Comparison of ENCODE assay signal across 20 cellular contexts in the genomic region with DNA sequence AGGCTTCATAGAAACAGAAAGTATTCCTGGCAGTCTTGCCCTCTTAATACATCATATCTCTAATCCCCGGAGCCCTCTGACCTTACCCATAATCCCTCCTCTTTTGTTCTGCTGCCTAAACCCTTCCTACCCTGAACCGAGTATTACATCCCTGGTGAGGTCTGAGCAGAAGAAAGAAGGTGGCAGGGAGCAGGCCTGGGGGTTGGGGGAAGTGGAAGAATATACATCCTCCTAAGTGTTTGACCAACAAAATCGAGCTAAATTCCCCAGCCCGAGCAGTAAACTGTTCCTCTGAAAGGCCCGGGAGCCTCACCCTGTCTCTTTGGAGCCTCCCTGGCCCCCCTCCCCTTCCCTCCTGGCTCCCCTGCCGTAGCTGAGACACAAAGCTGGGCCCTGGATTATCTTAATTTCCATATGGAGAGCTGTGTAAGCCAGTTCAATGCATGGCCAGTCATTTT.
"Had no signal": no experiment of that assay in that cellular context is flagged by ENCODE, and none has a peak within 500 bp of the region (broad histone marks: within the 10 kb centered on the region; RNA-seq: fewer than 3 reads in every experiment).

No MANE protein-coding gene starts in this region.

- H3K27ac ChIP-seq: gastroesophageal sphincter had no signal

- H3K36me3 Mint-ChIP-seq: naive thymus-derived CD4-positive, alpha-beta T cell; type B pancreatic cell had no signal

- ATAC-seq: gastroesophageal sphincter; left lobe of liver; mucosa of descending colon; naive thymus-derived CD4-positive, alpha-beta T cell; right cardiac atrium had no signal

- H3K36me3 ChIP-seq: gastroesophageal sphincter had no signal

- H3K4me2 ChIP-seq: smooth muscle cell had no signal

- DNase-seq: activated CD4-positive, alpha-beta T cell treated with anti-CD3 and anti-CD28 coated beads, Interleukin-2, amount 50 U/mL, for 48 hours; activated CD4-positive, CD25-positive, alpha-beta regulatory T cell treated with anti-CD3 and anti-CD28 coated beads, Interleukin-2, amount 50 U/mL, for 72 hours; activated naive CD4-positive, alpha-beta T cell treated with anti-CD3 and anti-CD28 coated beads for 36 hours; activated T-cell treated with anti-CD3 and anti-CD28 coated beads, Interleukin-2, amount 50 U/mL, for 1 hour; dermis blood vessel endothelial cell; erythroblast; mammary epithelial cell; mucosa of descending colon; naive thymus-derived CD4-positive, alpha-beta T cell; occipital lobe; right cardiac atrium had no signal

- FAIRE-seq: astrocyte, keratinocyte had no signal

- H3K4me3 Mint-ChIP-seq: activated naive CD4-positive, alpha-beta T cell treated with anti-CD3 and anti-CD28 coated beads for 36 hours; naive thymus-derived CD4-positive, alpha-beta T cell; stimulated activated naive CD8-positive, alpha-beta T cell treated with anti-CD3 and anti-CD28 coated beads, Interleukin-15, Interleukin-2, amounts not matched to agents 100 ng/mL and 50 ng/mL, for 24 hours; T-helper 2 cell treated with Interferon-gamma antibody and Interleukin-4, amounts not matched to agents 5 μg/mL and 100 μg/mL, for 36 hours; type B pancreatic cell had no signal

- H3K9me3 ChIP-seq: gastroesophageal sphincter, mucosa of descending colon had no signal

- H3K4me1 Mint-ChIP-seq: naive thymus-derived CD4-positive, alpha-beta T cell had no signal

- H3K4me1 ChIP-seq: gastroesophageal sphincter had no signal

- H3K4me3 ChIP-seq: gastroesophageal sphincter, mucosa of descending colon, smooth muscle cell had no signal

- H3K27ac Mint-ChIP-seq: activated naive CD4-positive, alpha-beta T cell treated with anti-CD3 and anti-CD28 coated beads for 36 hours; activated T-helper 2 cell treated with anti-CD3 and anti-CD28 coated beads, Interferon-gamma antibody, Interleukin-2, Interleukin-4, amounts not matched to agents 10 μg/mL and 5 μg/mL and 100 μg/mL, durations not matched to agents 14 hours and 24 hours and 36 hours; naive thymus-derived CD4-positive, alpha-beta T cell; stimulated activated naive CD8-positive, alpha-beta T cell treated with anti-CD3 and anti-CD28 coated beads, Interleukin-15, Interleukin-2, amounts not matched to agents 100 ng/mL and 50 ng/mL, for 24 hours; T-helper 2 cell treated with Interferon-gamma antibody and Interleukin-4, amounts not matched to agents 5 μg/mL and 100 μg/mL, for 36 hours; type B pancreatic cell had no signal

- H3K9me3 Mint-ChIP-seq: activated naive CD4-positive, alpha-beta T cell treated with anti-CD3 and anti-CD28 coated beads for 36 hours; activated T-helper 2 cell treated with anti-CD3 and anti-CD28 coated beads, Interferon-gamma antibody, Interleukin-2, Interleukin-4, amounts not matched to agents 10 μg/mL and 5 μg/mL and 100 μg/mL, durations not matched to agents 14 hours and 24 hours and 36 hours; stimulated activated naive CD8-positive, alpha-beta T cell treated with anti-CD3 and anti-CD28 coated beads, Interleukin-15, Interleukin-2, amounts not matched to agents 100 ng/mL and 50 ng/mL, for 24 hours; T-helper 2 cell treated with Interferon-gamma antibody and Interleukin-4, amounts not matched to agents 5 μg/mL and 100 μg/mL, for 36 hours; type B pancreatic cell had no signal
